In genomic region chr6:85673198-85674139, GRCh38 we compare ENCODE assay signal across 11 cellular contexts. TPM values are rescaled to one million over a fixed set of nuclear protein-coding genes. Genes with fewer than 3 reads are reported as not detected.
A peak's percentile ranks its signal among the peaks of the same experiment; 100 is the strongest.
DNase-seq lines count a peak whose midpoint lies in the region; ATAC-seq and TF ChIP-seq lines count a peak whose summit lies in the region.
"Had no signal": no experiment of that assay in that cellular context is flagged by ENCODE, and none has a peak within 500 bp of the region (broad histone marks: within the 10 kb centered on the region; RNA-seq: fewer than 3 reads in every experiment).

No MANE protein-coding gene starts in this region.

- H3K79me2 ChIP-seq in Loucy (ENCODE audit: insufficient read depth, low read length) = peaks cover 67% of the 10 kb centered on the region

- in situ Hi-C loops in ACHN (cut with HindIII; ENCODE audit: low pct_ligation_motif_present, low pct_unique_long_range_greater_than_20kb, low sequenced_read_pairs) = no loop called here

- ATAC-seq in activated naive CD8-positive, alpha-beta T cell treated with anti-CD3 and anti-CD28 coated beads, Interleukin-2, amount 10 ng/mL, durations not matched to agents 7 days and 5 days (ENCODE audit: low read depth) = no peak
- ATAC-seq: sciatic nerve had no signal

- no peaks in the 10 kb centered on the region for H3K9me2 ChIP-seq in Loucy (replicated peaks; ENCODE audit: low read depth, low read length)

- H3K4me2 ChIP-seq in Loucy (ENCODE audit: low read depth, low read length, poor library complexity, severe bottlenecking) = peak overlapping the region; percentile 95

- no peak overlapping the region for H3K4me3 Mint-ChIP-seq in T-helper 1 cell treated with Interleukin-12 subunit alpha and Interleukin-12 subunit beta and Interleukin-4 antibody, amounts not matched to agents 30 μg/mL and 1 μg/mL, for 36 hours
- H3K4me3 Mint-ChIP-seq in activated naive CD8-positive, alpha-beta T cell treated with anti-CD3 and anti-CD28 coated beads, Interleukin-2, amount 10 ng/mL, durations not matched to agents 7 days and 5 days = no peak overlapping the region
- H3K4me3 Mint-ChIP-seq in progenitor cell of endocrine pancreas (ENCODE audit: low read depth) = no peak overlapping the region

- H3K4me1 Mint-ChIP-seq in T-helper 1 cell treated with Interleukin-12 subunit alpha and Interleukin-12 subunit beta and Interleukin-4 antibody, amounts not matched to agents 30 μg/mL and 1 μg/mL, for 36 hours (ENCODE audit: low read depth) = peaks cover 70% of the 10 kb centered on the region
- H3K4me1 Mint-ChIP-seq in activated naive CD8-positive, alpha-beta T cell treated with anti-CD3 and anti-CD28 coated beads, Interleukin-2, amount 10 ng/mL, durations not matched to agents 7 days and 5 days = peaks cover 63% of the 10 kb centered on the region
- H3K4me1 Mint-ChIP-seq in progenitor cell of endocrine pancreas (ENCODE audit: low read depth) = peaks cover 17% of the 10 kb centered on the region

- H3F3A ChIP-seq in Loucy (ENCODE audit: low read depth) = peaks cover 7% of the 10 kb centered on the region; the same call in 1 of the 2 replicates

- peak overlapping the region; percentile 41 for H3K27ac Mint-ChIP-seq in T-helper 1 cell treated with Interleukin-12 subunit alpha and Interleukin-12 subunit beta and Interleukin-4 antibody, amounts not matched to agents 30 μg/mL and 1 μg/mL, for 36 hours
- H3K27ac Mint-ChIP-seq in activated naive CD8-positive, alpha-beta T cell treated with anti-CD3 and anti-CD28 coated beads, Interleukin-2, amount 10 ng/mL, durations not matched to agents 7 days and 5 days = peak overlapping the region; percentile 39
- H3K27ac Mint-ChIP-seq in progenitor cell of endocrine pancreas = peak overlapping the region; percentile 30

- DNase-seq in T-helper 1 cell (no peak), progenitor cell of endocrine pancreas (ENCODE audit: low spot score, unreplicated experiment) (no peak), ecto neural progenitor cell (ENCODE audit: low spot score) (no peak), ACHN (no peak)
- no peak for DNase-seq in activated naive CD8-positive, alpha-beta T cell treated with anti-CD3 and anti-CD28 coated beads, Interleukin-2, amount 10 ng/mL, durations not matched to agents 7 days and 5 days
- DNase-seq in activated CD8-positive, alpha-beta memory T cell treated with anti-CD3 and anti-CD28 coated beads, Interleukin-2, amount 50 U/mL, for 48 hours = no peak
- DNase-seq: activated gamma-delta T cell treated with Interleukin-2 at 50 U/mL for 16 hours, NCI-H2081 treated with DMSO at 0.1 percent for 48 hours had no signal

- POLR2A ChIA-PET in activated naive CD8-positive, alpha-beta T cell treated with anti-CD3 and anti-CD28 coated beads, Interleukin-2, amount 10 ng/mL, durations not matched to agents 7 days and 5 days (lab: Charles Lee) = interaction anchor here (10.8 kb wide), 1 partner anchor 31 kb away, joined by 645 read pairs; the partner anchor contains the start of gene SYNCRIP

- no peak overlapping the region for H2AFZ ChIP-seq in Loucy (ENCODE audit: low read length)

- peak overlapping the region; percentile 95 for H3K9ac ChIP-seq in Loucy (ENCODE audit: low read depth, low read length, poor library complexity, severe bottlenecking)

- no peaks in the 10 kb centered on the region for H3K9me3 ChIP-seq in Loucy (ENCODE audit: insufficient read depth, low read depth, low read length)

- no peaks in the 10 kb centered on the region for H3K9me3 Mint-ChIP-seq in T-helper 1 cell treated with Interleukin-12 subunit alpha and Interleukin-12 subunit beta and Interleukin-4 antibody, amounts not matched to agents 30 μg/mL and 1 μg/mL, for 36 hours
- no peaks in the 10 kb centered on the region for H3K9me3 Mint-ChIP-seq in activated naive CD8-positive, alpha-beta T cell treated with anti-CD3 and anti-CD28 coated beads, Interleukin-2, amount 10 ng/mL, durations not matched to agents 7 days and 5 days
- H3K9me3 Mint-ChIP-seq in progenitor cell of endocrine pancreas (ENCODE audit: low read depth) = no peaks in the 10 kb centered on the region

- H3K36me3 ChIP-seq in Loucy (ENCODE audit: insufficient read depth, low read length) = peaks cover 3% of the 10 kb centered on the region; the same call in 1 of the 2 replicates

- no peaks in the 10 kb centered on the region for H3K27me3 ChIP-seq in Loucy (ENCODE audit: insufficient read depth, low read length, poor library complexity, severe bottlenecking)

- no peaks in the 10 kb centered on the region for H3K27me3 Mint-ChIP-seq in T-helper 1 cell treated with Interleukin-12 subunit alpha and Interleukin-12 subunit beta and Interleukin-4 antibody, amounts not matched to agents 30 μg/mL and 1 μg/mL, for 36 hours (ENCODE audit: low read depth)
- H3K27me3 Mint-ChIP-seq in activated naive CD8-positive, alpha-beta T cell treated with anti-CD3 and anti-CD28 coated beads, Interleukin-2, amount 10 ng/mL, durations not matched to agents 7 days and 5 days = no peaks in the 10 kb centered on the region
- no peaks in the 10 kb centered on the region for H3K27me3 Mint-ChIP-seq in progenitor cell of endocrine pancreas

- peaks cover 62% of the 10 kb centered on the region for H3K36me3 Mint-ChIP-seq in T-helper 1 cell treated with Interleukin-12 subunit alpha and Interleukin-12 subunit beta and Interleukin-4 antibody, amounts not matched to agents 30 μg/mL and 1 μg/mL, for 36 hours (ENCODE audit: low read depth)
- H3K36me3 Mint-ChIP-seq in activated naive CD8-positive, alpha-beta T cell treated with anti-CD3 and anti-CD28 coated beads, Interleukin-2, amount 10 ng/mL, durations not matched to agents 7 days and 5 days = peaks cover 49% of the 10 kb centered on the region
- H3K36me3 Mint-ChIP-seq in progenitor cell of endocrine pancreas (ENCODE audit: insufficient read depth) = peaks cover 22% of the 10 kb centered on the region

- peak overlapping the region; percentile 93 for H3K4me3 ChIP-seq in Loucy (ENCODE audit: low read length, poor library complexity, severe bottlenecking)

- peaks cover 83% of the 10 kb centered on the region for H4K20me1 ChIP-seq in Loucy (ENCODE audit: insufficient read depth, low read length, poor library complexity, severe bottlenecking)

- TF ChIP-seq CTCF in Loucy (conservative IDR thresholded peaks at IDR 0.05; ENCODE audit: low read length) (no peak), progenitor cell of endocrine pancreas (IDR thresholded peaks at IDR 0.05; ENCODE audit: unreplicated experiment) (no peak)

- peaks cover 38% of the 10 kb centered on the region for H3K4me1 ChIP-seq in Loucy (ENCODE audit: insufficient read depth, low read length, poor library complexity, severe bottlenecking)

RNA-seq across cellular contexts. Expression of gene SYNCRIP, which starts 30.8 kb away (rescaled TPM):
- total RNA-seq in activated naive CD8-positive, alpha-beta T cell treated with anti-CD3 and anti-CD28 coated beads, Interleukin-2, amount 10 ng/mL, durations not matched to agents 7 days and 5 days = 10 to 100 TPM; 94.4 to 99.3 TPM
- total RNA-seq in progenitor cell of endocrine pancreas = 127 and 136 TPM in 2 replicates
